ENCODE assay signal across 8 cellular contexts in genomic region chr14:36320210-36321003, GRCh38. TPM values are rescaled to one million over a fixed set of nuclear protein-coding genes. Genes with fewer than 3 reads are reported as not detected.
DNase-seq lines count a peak whose midpoint lies in the region; ATAC-seq, FAIRE-seq and TF ChIP-seq lines count a peak whose summit lies in the region.

A gene with protein sequence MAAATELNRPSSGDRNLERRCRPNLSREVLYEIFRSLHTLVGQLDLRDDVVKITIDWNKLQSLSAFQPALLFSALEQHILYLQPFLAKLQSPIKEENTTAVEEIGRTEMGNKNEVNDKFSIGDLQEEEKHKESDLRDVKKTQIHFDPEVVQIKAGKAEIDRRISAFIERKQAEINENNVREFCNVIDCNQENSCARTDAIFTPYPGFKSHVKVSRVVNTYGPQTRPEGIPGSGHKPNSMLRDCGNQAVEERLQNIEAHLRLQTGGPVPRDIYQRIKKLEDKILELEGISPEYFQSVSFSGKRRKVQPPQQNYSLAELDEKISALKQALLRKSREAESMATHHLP (minus strand): TSS chr14:36320637. CDS start chr14:36320588, 49 bp downstream.

- peaks cover 5% of the 10 kb centered on the region for H3K36me3 Mint-ChIP-seq in activated naive CD8-positive, alpha-beta T cell treated with anti-CD3 and anti-CD28 coated beads, Interleukin-2, amount 10 ng/mL, durations not matched to agents 7 days and 5 days

- CTCF ChIA-PET in GM10248 (lab: Yijun Ruan, JAX) = interaction anchor here (0.7 to 1.8 kb wide), 4 partner anchors 19 to 54 kb away, joined by 3 to 6 read pairs (median 4); no protein-coding TSS in a partner anchor

- peaks cover 3% of the 10 kb centered on the region for H3K27me3 Mint-ChIP-seq in activated naive CD8-positive, alpha-beta T cell treated with anti-CD3 and anti-CD28 coated beads, Interleukin-2, amount 10 ng/mL, durations not matched to agents 7 days and 5 days

- no peaks in the 10 kb centered on the region for H3K9me3 Mint-ChIP-seq in activated naive CD8-positive, alpha-beta T cell treated with anti-CD3 and anti-CD28 coated beads, Interleukin-2, amount 10 ng/mL, durations not matched to agents 7 days and 5 days

- ATAC-seq in HG02678 (IDR thresholded peaks at IDR 0.05; ENCODE audit: unreplicated experiment) (peak; percentile 98), Right ventricle myocardium superior (ENCODE audit: poor library complexity) (peak; percentile 100), pancreas (peak; percentile 99 to 100 (median 100))
- ATAC-seq in activated naive CD8-positive, alpha-beta T cell treated with anti-CD3 and anti-CD28 coated beads, Interleukin-2, amount 10 ng/mL, durations not matched to agents 7 days and 5 days (ENCODE audit: low read depth) = peak; percentile 98

- no peaks in the 10 kb centered on the region for H3K9me3 ChIP-seq in SU-DHL-6 (ENCODE audit: insufficient read depth, low read length)
- H3K9me3 ChIP-seq in pancreas = no peaks in the 10 kb centered on the region
- no peaks in the 10 kb centered on the region for H3K9me3 ChIP-seq in tibial artery

- H4K20me1 ChIP-seq in SU-DHL-6 (ENCODE audit: low read depth, low read length) = no peaks in the 10 kb centered on the region

- H3K27me3 ChIP-seq in SU-DHL-6 (ENCODE audit: low read length) (no peaks in the 10 kb centered on the region), pancreas (no peaks in the 10 kb centered on the region), tibial artery (no peaks in the 10 kb centered on the region)

- peak; percentile 37 for FAIRE-seq in pancreas (lab: Jason Lieb, UNC)

- peak within 1 kb of the TSS; percentile 89 for H3K4me3 Mint-ChIP-seq in activated naive CD8-positive, alpha-beta T cell treated with anti-CD3 and anti-CD28 coated beads, Interleukin-2, amount 10 ng/mL, durations not matched to agents 7 days and 5 days

- H3K4me2 ChIP-seq in SU-DHL-6 (ENCODE audit: low read depth, low read length, poor library complexity, severe bottlenecking) = peak within 1 kb of the TSS; percentile 96

- DNase-seq in GM10248 (ENCODE audit: extremely low spot score) = peak; percentile 92
- peak; percentile 86 for DNase-seq in NCI-H128 (lab: John Stamatoyannopoulos, UW; ENCODE audit: unreplicated experiment)
- peak; percentile 69 for DNase-seq in activated naive CD8-positive, alpha-beta T cell treated with anti-CD3 and anti-CD28 coated beads, Interleukin-2, amount 10 ng/mL, durations not matched to agents 7 days and 5 days
- DNase-seq in Right ventricle myocardium superior = peak; percentile 89
- DNase-seq in pancreas = peak; percentile 85 to 93 (median 90)
- peak; percentile 94 for DNase-seq in tibial artery

- TF ChIP-seq CTCF in GM10248 (IDR thresholded peaks at IDR 0.05; ENCODE audit: control extremely low read depth, extremely low read depth, low read depth, missing control alignments) = no peak
- TF ChIP-seq CTCF in SU-DHL-6 (IDR thresholded peaks at IDR 0.05; ENCODE audit: insufficient read depth, low read length, poor library complexity, severe bottlenecking) = no peak
- no peak for TF ChIP-seq CTCF in pancreas (IDR thresholded peaks at IDR 0.05)
- no peak for TF ChIP-seq CTCF in tibial artery (IDR thresholded peaks at IDR 0.05)

- no peaks in the 10 kb centered on the region; the same call in 1 of the 2 replicates for H3F3A ChIP-seq in SU-DHL-6 (ENCODE audit: insufficient read depth)

- H3K9me2 ChIP-seq in SU-DHL-6 (replicated peaks; ENCODE audit: insufficient read depth, low read length) = no peaks in the 10 kb centered on the region

- intact Hi-C loops in Right ventricle myocardium superior (cut with DNase I) (no loop called here), pancreas (cut with DNase I) (no loop called here), tibial artery (cut with DNase I; ENCODE audit: low total_unique reads) (no loop called here)

- H2AFZ ChIP-seq in SU-DHL-6 (ENCODE audit: low read depth, low read length, severe bottlenecking) = peak within 1 kb of the TSS; percentile 98

- WGBS in pancreas, 2 donors = 2% methylated on average over 34 of the region's 34 CpGs

- no peaks in the 10 kb centered on the region for H3K36me3 ChIP-seq in SU-DHL-6 (ENCODE audit: low read length)
- H3K36me3 ChIP-seq in pancreas = no peaks in the 10 kb centered on the region
- H3K36me3 ChIP-seq in tibial artery = no peaks in the 10 kb centered on the region

- peaks cover 47% of the 10 kb centered on the region for H3K79me2 ChIP-seq in SU-DHL-6 (ENCODE audit: insufficient read depth, low read length)

- POLR2A ChIA-PET in GM10248 (lab: Yijun Ruan, JAX) = interaction anchor here (0.5 to 1.1 kb wide), 3 partner anchors 10 to 1226 kb away, joined by 3 to 6 read pairs (median 4); no protein-coding TSS in a partner anchor
- POLR2A ChIA-PET in activated naive CD8-positive, alpha-beta T cell treated with anti-CD3 and anti-CD28 coated beads, Interleukin-2, amount 10 ng/mL, durations not matched to agents 7 days and 5 days (lab: Charles Lee) = interaction anchor here (0.6 kb wide), 2 partner anchors 150 to 218 kb away, joined by 3 to 4 read pairs; no protein-coding TSS in a partner anchor

- H3K4me1 ChIP-seq in pancreas = peaks cover 9 to 19% (median 18%) of the 10 kb centered on the region in 3 donors
- H3K4me1 ChIP-seq in tibial artery = peaks cover 0 to 21% (median 0%) of the 10 kb centered on the region in 4 donors

- peak within 1 kb of the TSS; percentile 77 for H3K4me3 ChIP-seq in SU-DHL-6 (ENCODE audit: insufficient read depth, low read length, poor library complexity, severe bottlenecking)
- H3K4me3 ChIP-seq in pancreas = peak within 1 kb of the TSS; percentile 49 to 87 (median 84)
- H3K4me3 ChIP-seq in tibial artery = peak within 1 kb of the TSS; percentile 87 to 90

- H3K27ac ChIP-seq in SU-DHL-6 (ENCODE audit: low read depth, low read length) = 0 out of 2 replicates have a peak within 1 kb of the TSS, but pooled peaks have one; percentile 1
- peak within 1 kb of the TSS; percentile 81 to 88 (median 85) for H3K27ac ChIP-seq in pancreas
- H3K27ac ChIP-seq in tibial artery = peak within 1 kb of the TSS; percentile 78 to 82

- peak within 1 kb of the TSS; percentile 91 for H3K27ac Mint-ChIP-seq in activated naive CD8-positive, alpha-beta T cell treated with anti-CD3 and anti-CD28 coated beads, Interleukin-2, amount 10 ng/mL, durations not matched to agents 7 days and 5 days

- peaks cover 16% of the 10 kb centered on the region for H3K4me1 Mint-ChIP-seq in activated naive CD8-positive, alpha-beta T cell treated with anti-CD3 and anti-CD28 coated beads, Interleukin-2, amount 10 ng/mL, durations not matched to agents 7 days and 5 days

- peak within 1 kb of the TSS; percentile 65 for H3K9ac ChIP-seq in SU-DHL-6 (ENCODE audit: low read length)

RNA-seq across cellular contexts. Expression of the gene that starts here (rescaled TPM):
- 10 to 100 TPM; 21.1 to 24.5 TPM for total RNA-seq in activated naive CD8-positive, alpha-beta T cell treated with anti-CD3 and anti-CD28 coated beads, Interleukin-2, amount 10 ng/mL, durations not matched to agents 7 days and 5 days
- total RNA-seq in Right ventricle myocardium superior (8.0 TPM), pancreas (10 to 100 TPM in 2 of 6 donors, 1 to 10 TPM in 4; 7.4 to 11.9 (median 9.0) TPM)
- 10 to 100 TPM in 1 of 2 donors, 1 to 10 TPM in 1; 6.0 to 15.0 TPM for polyA plus RNA-seq in pancreas

Comparison
In these comparisons a context has a peak if more than half of its experiments do, and no peak if none do; other contexts are left out.
1. Peak in every context shown above with its lines: DNase-seq, ATAC-seq, H3K4me3 ChIP-seq and H3K27ac ChIP-seq.
2. H3K27ac ChIP-seq: peak in every context shown above with its lines; median percentile 85 in pancreas; 80 in tibial artery; 1 in SU-DHL-6.